Comparison of ENCODE assay signal across 26 cellular contexts in the genomic region with DNA sequence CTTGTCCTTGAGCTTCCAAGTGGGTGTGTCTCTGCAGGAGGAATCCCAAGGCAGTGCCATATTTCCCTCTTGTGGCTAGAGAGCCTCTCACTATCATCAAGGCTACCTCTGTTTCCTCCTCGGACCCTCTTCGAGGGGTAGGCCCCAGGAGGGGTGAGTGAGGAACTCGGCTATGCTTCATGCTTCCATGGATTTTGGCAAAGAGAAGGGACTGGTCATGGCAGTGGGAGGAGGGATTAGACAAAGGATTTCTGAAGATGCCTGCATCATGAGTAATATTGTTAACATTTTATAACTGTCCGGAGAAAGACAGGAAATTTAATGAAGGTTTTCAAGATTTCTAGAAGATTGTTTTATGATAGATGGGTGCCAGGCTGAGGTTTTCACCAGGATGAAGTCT.
A peak's percentile ranks its signal among the peaks of the same experiment; 100 is the strongest.
DNase-seq lines count a peak whose midpoint lies in the region; ATAC-seq, FAIRE-seq and TF ChIP-seq lines count a peak whose summit lies in the region.
"Had no signal": no experiment of that assay in that cellular context is flagged by ENCODE, and none has a peak within 500 bp of the region (broad histone marks: within the 10 kb centered on the region; RNA-seq: fewer than 3 reads in every experiment).

No MANE protein-coding gene starts in this region.

- H3K4me3 ChIP-seq in ACC112 (ENCODE audit: low read depth, low read length): no peak overlapping the region
- no peak overlapping the region for H3K4me3 ChIP-seq in uterus
- H3K4me3 ChIP-seq: K562, right atrium auricular region, upper lobe of left lung had no signal

- H3K27ac ChIP-seq in ACC112 (ENCODE audit: low read depth, low read length) (peak overlapping the region; percentile 20; the same call in 1 of the 2 replicates), uterus (no peak overlapping the region)
- H3K27ac ChIP-seq: C4-2B, right atrium auricular region, upper lobe of left lung had no signal

- no peak for ATAC-seq in GM18909 (IDR thresholded peaks at IDR 0.05; ENCODE audit: poor library complexity, unreplicated experiment)
- ATAC-seq: activated CD4-positive, alpha-beta T cell treated with anti-CD3 and anti-CD28 coated beads for 36 hours; K562; left cardiac atrium had no signal

- FAIRE-seq in frontal cortex (lab: Jason Lieb, UNC): no peak
- FAIRE-seq: K562 had no signal

- no peak overlapping the region for H2AFZ ChIP-seq in ACC112 (ENCODE audit: low read length, unreplicated experiment)

- DNase-seq in HT1080 (ENCODE audit: low read depth) (peak; percentile 70), astrocyte of the hippocampus (ENCODE audit: low read depth, low spot score) (peak; percentile 44), kidney tubule cell (ENCODE audit: low spot score) (peak; percentile 86), frontal cortex (ENCODE audit: low spot score in 2 of 2) (no peak), uterus (no peak)
- no peak for DNase-seq in stimulated activated CD4-positive, alpha-beta T cell treated with anti-CD3 and anti-CD28 coated beads, Interleukin-15, amount 100 ng/mL, for 24 hours
- DNase-seq: activated CD4-positive, alpha-beta T cell treated with anti-CD3 and anti-CD28 coated beads for 36 hours; activated CD8-positive, alpha-beta memory T cell treated with anti-CD3 and anti-CD28 coated beads for 24 hours; activated naive CD4-positive, alpha-beta T cell; activated T-cell treated with anti-CD3 and anti-CD28 coated beads, Interleukin-2, amount 50 U/mL, for 24 hours; amygdala; cerebellar nuclear complex; effector CD8-positive, alpha-beta T cell; glutamatergic neuron; H7; left cardiac atrium; naive B cell; NCI-H146; NCI-H69; SW 1271; upper lobe of left lung had no signal

- H3K79me2 ChIP-seq in ACC112 (ENCODE audit: control insufficient read depth, insufficient read depth, low read length, unreplicated experiment): no peaks in the 10 kb centered on the region

- H3K27me3 ChIP-seq in ACC112 (ENCODE audit: insufficient read depth, low read length) (no peaks in the 10 kb centered on the region), uterus (no peaks in the 10 kb centered on the region)
- H3K27me3 ChIP-seq: right atrium auricular region, upper lobe of left lung had no signal

- H3K9me3 ChIP-seq in uterus: no peaks in the 10 kb centered on the region
- H3K9me3 ChIP-seq: right atrium auricular region, upper lobe of left lung had no signal

- H3K36me3 ChIP-seq in ACC112 (ENCODE audit: insufficient read depth, low read length): no peaks in the 10 kb centered on the region
- H3K36me3 ChIP-seq in uterus: no peaks in the 10 kb centered on the region
- H3K36me3 ChIP-seq: right atrium auricular region, upper lobe of left lung had no signal

- H3K4me1 ChIP-seq in ACC112 (ENCODE audit: control insufficient read depth, insufficient read depth, low read length, unreplicated experiment): peaks cover 11% of the 10 kb centered on the region
- H3K4me1 ChIP-seq in uterus: no peaks in the 10 kb centered on the region
- H3K4me1 ChIP-seq: right atrium auricular region, upper lobe of left lung had no signal

- TF ChIP-seq CTCF in uterus (IDR thresholded peaks at IDR 0.05): no peak

- TF ChIP-seq POLR2A in uterus (IDR thresholded peaks at IDR 0.05): no peak

- intact Hi-C loops in uterus (cut with DNase I; ENCODE audit: low total_unique reads): no loop called here

Comparison
In these comparisons a context has a peak if more than half of its experiments do, and no peak if none do; other contexts are left out.
1. DNase-seq: peak in HT1080 (single experiment), astrocyte of the hippocampus (single experiment) and kidney tubule cell (single experiment); none in frontal cortex (0 of 2), uterus (0 of 2) and stimulated activated CD4-positive, alpha-beta T cell treated with anti-CD3 and anti-CD28 coated beads, Interleukin-15, amount 100 ng/mL, for 24 hours (single experiment).